ENCODE assay signal across 8 cellular contexts in genomic region chr12:116426391-116427136, GRCh38.
DNase-seq lines count a peak whose midpoint lies in the region; ATAC-seq and TF ChIP-seq lines count a peak whose summit lies in the region.

No MANE protein-coding gene starts in this region.

- H3K79me2 ChIP-seq in MM.1S (ENCODE audit: low read length) = no peaks in the 10 kb centered on the region

- H3F3A ChIP-seq in MM.1S (ENCODE audit: insufficient read depth, low read length) = no peaks in the 10 kb centered on the region

- H3K4me1 ChIP-seq in MM.1S (ENCODE audit: low read length) = peaks cover 4% of the 10 kb centered on the region; the same call in 1 of the 2 replicates

- H3K9me2 ChIP-seq in MM.1S (replicated peaks; ENCODE audit: insufficient read depth, low read length) = no peaks in the 10 kb centered on the region

- DNase-seq in COLO829 (ENCODE audit: low spot score) = peak; percentile 82
- DNase-seq in RPMI7951 (ENCODE audit: low read depth) = peak; percentile 99
- peak; percentile 99 for DNase-seq in fibroblast of peridontal ligament (ENCODE audit: extremely low read depth)
- no peak for DNase-seq in omental fat pad (ENCODE audit: low spot score)
- DNase-seq in NCI-H345 treated with DMSO at 0.1 percent for 48 hours (lab: John Stamatoyannopoulos, UW; ENCODE audit: unreplicated experiment) = no peak
- DNase-seq in NCI-H1092 treated with DMSO at 0.1 percent for 48 hours (lab: John Stamatoyannopoulos, UW) = no peak
- no peak for DNase-seq in NCI-H2081 (lab: John Stamatoyannopoulos, UW)
- DNase-seq in MM.1S = no peak

- TF ChIP-seq CTCF in omental fat pad (IDR thresholded peaks at IDR 0.05) (peak in 1 of 3 donors; percentile 8), MM.1S (IDR thresholded peaks at IDR 0.05; ENCODE audit: low read length) (no peak)

- H3K4me3 ChIP-seq in MM.1S (ENCODE audit: low read length) = no peak overlapping the region

- no peak overlapping the region for H3K27ac ChIP-seq in MM.1S (ENCODE audit: low read length)

- ATAC-seq in omental fat pad (ENCODE audit: low FRiP score) = peak; percentile 92

- H3K9me3 ChIP-seq in MM.1S (replicated peaks; ENCODE audit: insufficient read depth, low read length) = no peaks in the 10 kb centered on the region

- H4K20me1 ChIP-seq in MM.1S (ENCODE audit: insufficient read depth, low read length) = no peaks in the 10 kb centered on the region

- no peaks in the 10 kb centered on the region for H3K27me3 ChIP-seq in MM.1S (replicated peaks; ENCODE audit: insufficient read depth, low read length)

- H3K9ac ChIP-seq in MM.1S (ENCODE audit: low read length) = no peak overlapping the region

- H3K4me2 ChIP-seq in MM.1S (ENCODE audit: low read depth, low read length) = no peak overlapping the region

- no peaks in the 10 kb centered on the region for H3K36me3 ChIP-seq in MM.1S (replicated peaks; ENCODE audit: insufficient read depth, low read length)

- no peak overlapping the region for H2AFZ ChIP-seq in MM.1S (ENCODE audit: low read length)

Comparison
In these comparisons a context has a peak if more than half of its experiments do, and no peak if none do; other contexts are left out.
1. DNase-seq: peak in COLO829 (single experiment), RPMI7951 (single experiment) and fibroblast of peridontal ligament (single experiment); none in omental fat pad (single experiment), NCI-H345 treated with DMSO at 0.1 percent for 48 hours (single experiment), NCI-H1092 treated with DMSO at 0.1 percent for 48 hours (single experiment), NCI-H2081 (0 of 2) and MM.1S (single experiment).